ENCODE assay signal across 9 cellular contexts in genomic region chr4:104967034-104967401, GRCh38.
DNase-seq lines count a peak whose midpoint lies in the region; ATAC-seq and TF ChIP-seq lines count a peak whose summit lies in the region.
"Had no signal": no experiment of that assay in that cellular context is flagged by ENCODE, and none has a peak within 500 bp of the region (broad histone marks: within the 10 kb centered on the region; RNA-seq: fewer than 3 reads in every experiment).

No MANE protein-coding gene starts in this region.

- intact Hi-C loops in Caco-2 (cut with micrococcal nuclease; ENCODE audit: unreplicated experiment) (no loop called here), breast epithelium (cut with DNase I; ENCODE audit: low total_unique reads) (no loop called here), dorsolateral prefrontal cortex (cut with DNase I) (no loop called here)

- no peak overlapping the region for H3K4me3 Mint-ChIP-seq in Caco-2 (ENCODE audit: unreplicated experiment)
- H3K4me3 Mint-ChIP-seq: nephron had no signal

- H3K27ac ChIP-seq in breast epithelium: peak overlapping the region; percentile 71 to 79
- H3K27ac ChIP-seq in dorsolateral prefrontal cortex: no peak overlapping the region

- no peaks in the 10 kb centered on the region for H3K27me3 ChIP-seq in Caco-2 (replicated peaks; ENCODE audit: control insufficient read depth, insufficient read depth, low read length)
- H3K27me3 ChIP-seq in breast epithelium: no peaks in the 10 kb centered on the region
- peaks cover 0 to 6% (median 0%) of the 10 kb centered on the region in 45 donors for H3K27me3 ChIP-seq in dorsolateral prefrontal cortex

- peaks cover 7% of the 10 kb centered on the region for H3K27me3 Mint-ChIP-seq in Caco-2 (ENCODE audit: insufficient read depth, unreplicated experiment)

- peak overlapping the region; percentile 60 for H3K27ac Mint-ChIP-seq in Caco-2 (ENCODE audit: unreplicated experiment)
- H3K27ac Mint-ChIP-seq: nephron had no signal

- no peaks in the 10 kb centered on the region for H3K36me3 Mint-ChIP-seq in Caco-2 (ENCODE audit: insufficient read depth, unreplicated experiment)

- H3K4me1 ChIP-seq in Caco-2 (peaks cover 3% of the 10 kb centered on the region; the same call in 1 of the 2 replicates), breast epithelium (peaks cover 0 to 6% of the 10 kb centered on the region in 2 donors)

- no peak for TF ChIP-seq POLR2A in breast epithelium (IDR thresholded peaks at IDR 0.05)

- no peaks in the 10 kb centered on the region for H3K9me3 Mint-ChIP-seq in Caco-2 (ENCODE audit: unreplicated experiment)

- H3K4me3 ChIP-seq in Caco-2 (ENCODE audit: low read depth, low read length): no peak overlapping the region
- H3K4me3 ChIP-seq in breast epithelium: peak overlapping the region in 2 of 3 donors; percentile 14 to 18
- H3K4me3 ChIP-seq in dorsolateral prefrontal cortex: no peak overlapping the region

- BruUV-seq in Caco-2 (replicated peaks; lab: Mats Ljungman, UMichigan): no TSS peak

- TF ChIP-seq CTCF in Caco-2 (IDR thresholded peaks at IDR 0.05; ENCODE audit: insufficient read depth in 1 of 2, low read depth in 1 of 2, low read length in 1 of 2, severe bottlenecking in 1 of 2, unreplicated experiment in 1 of 2) (no peak), breast epithelium (IDR thresholded peaks at IDR 0.05) (no peak), dorsolateral prefrontal cortex (IDR thresholded peaks at IDR 0.05 in 54 of 56, conservative IDR thresholded peaks at IDR 0.05 in 2 of 56; ENCODE audit: low read depth in 1 of 56, partially characterized antibody in 56 of 56) (no peak)

- CTCF ChIA-PET in Caco-2 (lab: Charles Lee): no interaction called here

- POLR2A ChIA-PET in Caco-2 (lab: Charles Lee): no interaction called here

- peak in 1 of 2 experiments; percentile 6 for DNase-seq in Caco-2
- peak; percentile 32 for DNase-seq in HPDE6-E6E7 (ENCODE audit: extremely low spot score)
- peak; percentile 57 to 81 for DNase-seq in breast epithelium (ENCODE audit: low spot score in 2 of 2)
- DNase-seq in ureter (ENCODE audit: low spot score): peak; percentile 74
- DNase-seq in dorsolateral prefrontal cortex: no peak
- DNase-seq in dedifferentiated amniotic fluid mesenchymal stem cell (ENCODE audit: extremely low spot score): no peak
- no peak for DNase-seq in stimulated activated CD4-positive, alpha-beta T cell treated with anti-CD3 and anti-CD28 coated beads, Interleukin-1b, Interleukin-23, amount 100 ng/mL, for 48 hours

- peaks cover 6% of the 10 kb centered on the region for H3K4me1 Mint-ChIP-seq in Caco-2 (ENCODE audit: low read depth, unreplicated experiment)
- H3K4me1 Mint-ChIP-seq: nephron had no signal

- H3K36me3 ChIP-seq in Caco-2 (ENCODE audit: control insufficient read depth, insufficient read depth, low read length) (no peaks in the 10 kb centered on the region), breast epithelium (no peaks in the 10 kb centered on the region)

- peak; percentile 14 for ATAC-seq in GM21526 (IDR thresholded peaks at IDR 0.05; ENCODE audit: low FRiP score, unreplicated experiment)

- H3K9me3 ChIP-seq in Caco-2 (no peaks in the 10 kb centered on the region), breast epithelium (no peaks in the 10 kb centered on the region)

Comparison
In these comparisons a context has a peak if more than half of its experiments do, and no peak if none do; other contexts are left out.
1. DNase-seq: peak in HPDE6-E6E7 (single experiment), breast epithelium (2 of 2) and ureter (single experiment); none in dorsolateral prefrontal cortex (0 of 10), dedifferentiated amniotic fluid mesenchymal stem cell (single experiment) and stimulated activated CD4-positive, alpha-beta T cell treated with anti-CD3 and anti-CD28 coated beads, Interleukin-1b, Interleukin-23, amount 100 ng/mL, for 48 hours (single experiment).
2. H3K4me3 ChIP-seq: peak in breast epithelium (2 of 3); none in Caco-2 (single experiment) and dorsolateral prefrontal cortex (0 of 59).
3. H3K27ac ChIP-seq: peak in breast epithelium (2 of 2); none in dorsolateral prefrontal cortex (0 of 59).